8 cellular contexts compared by ENCODE assay signal in genomic region chr12:26523708-26524150, GRCh38.
DNase-seq lines count a peak whose midpoint lies in the region; ATAC-seq, FAIRE-seq and TF ChIP-seq lines count a peak whose summit lies in the region.

No MANE protein-coding gene starts in this region.

- peaks cover 3 to 18% (median 17%) of the 10 kb centered on the region in 4 donors for H3K4me1 Mint-ChIP-seq in naive thymus-derived CD8-positive, alpha-beta T cell
- H3K4me1 Mint-ChIP-seq in activated naive CD8-positive, alpha-beta T cell treated with anti-CD3 and anti-CD28 coated beads for 36 hours: peaks cover 9% of the 10 kb centered on the region

- POLR2A ChIA-PET in naive thymus-derived CD8-positive, alpha-beta T cell (lab: Charles Lee): no interaction called here

- in situ Hi-C loops in SK-MEL-5 (cut with HindIII; ENCODE audit: low pct_unique_long_range_greater_than_20kb, low sequenced_read_pairs): no loop called here

- no peak for DNase-seq in GM12891 (ENCODE audit: insufficient read length, low spot score)
- DNase-seq in SK-MEL-5 (ENCODE audit: low read depth, low spot score): peak; percentile 82
- peak; percentile 94 for DNase-seq in globus pallidus (ENCODE audit: low spot score)
- peak; percentile 96 for DNase-seq in posterior vena cava (ENCODE audit: low spot score)
- DNase-seq in NCI-H510A (lab: John Stamatoyannopoulos, UW): no peak
- DNase-seq in naive thymus-derived CD8-positive, alpha-beta T cell: no peak
- DNase-seq in activated naive CD8-positive, alpha-beta T cell treated with anti-CD3 and anti-CD28 coated beads for 36 hours: no peak

- H3K4me3 Mint-ChIP-seq in naive thymus-derived CD8-positive, alpha-beta T cell: no peak overlapping the region
- H3K4me3 Mint-ChIP-seq in activated naive CD8-positive, alpha-beta T cell treated with anti-CD3 and anti-CD28 coated beads for 36 hours: no peak overlapping the region

- TF ChIP-seq POLR2A in GM12891 (IDR thresholded peaks at IDR 0.05; ENCODE audit: low read depth, low read length): no peak

- H3K27me3 Mint-ChIP-seq in naive thymus-derived CD8-positive, alpha-beta T cell: no peaks in the 10 kb centered on the region
- H3K27me3 Mint-ChIP-seq in activated naive CD8-positive, alpha-beta T cell treated with anti-CD3 and anti-CD28 coated beads for 36 hours: no peaks in the 10 kb centered on the region

- H3K36me3 Mint-ChIP-seq in naive thymus-derived CD8-positive, alpha-beta T cell: peaks cover 36 to 56% (median 38%) of the 10 kb centered on the region in 3 donors
- peaks cover 47% of the 10 kb centered on the region for H3K36me3 Mint-ChIP-seq in activated naive CD8-positive, alpha-beta T cell treated with anti-CD3 and anti-CD28 coated beads for 36 hours

- peaks cover 14 to 33% (median 25%) of the 10 kb centered on the region in 9 donors for H3K9me3 Mint-ChIP-seq in naive thymus-derived CD8-positive, alpha-beta T cell
- H3K9me3 Mint-ChIP-seq in activated naive CD8-positive, alpha-beta T cell treated with anti-CD3 and anti-CD28 coated beads for 36 hours: peaks cover 21% of the 10 kb centered on the region

- H3K27ac Mint-ChIP-seq in naive thymus-derived CD8-positive, alpha-beta T cell: no peak overlapping the region
- no peak overlapping the region for H3K27ac Mint-ChIP-seq in activated naive CD8-positive, alpha-beta T cell treated with anti-CD3 and anti-CD28 coated beads for 36 hours

- FAIRE-seq in GM12891 (lab: Jason Lieb, UNC): peak; percentile 35

- intact Hi-C loops in posterior vena cava (cut with DNase I): no loop called here

- ATAC-seq in HG02840 (IDR thresholded peaks at IDR 0.05; ENCODE audit: low FRiP score, unreplicated experiment): no peak
- ATAC-seq in naive thymus-derived CD8-positive, alpha-beta T cell: no peak

TF ChIP-seq in GM12891, 5 proteins besides CTCF, POLR2A, EP300 and RAD21:
- TF ChIP-seq POU2F2 (IDR thresholded peaks at IDR 0.05; ENCODE audit: low read depth, low read length): no peak
- no peak for TF ChIP-seq POLR2AphosphoS5 (IDR thresholded peaks at IDR 0.05; ENCODE audit: low read depth, low read length)
- TF ChIP-seq PAX5 (IDR thresholded peaks at IDR 0.05; ENCODE audit: insufficient read depth, low read length, severe bottlenecking): no peak
- TF ChIP-seq SPI1 (IDR thresholded peaks at IDR 0.05; ENCODE audit: low read depth, low read length): no peak
- TF ChIP-seq TAF1 (IDR thresholded peaks at IDR 0.05; ENCODE audit: low read depth, low read length): no peak
TF ChIP-seq in GM12891: peak in this region for 0.

Comparison
In these comparisons a context has a peak if more than half of its experiments do, and no peak if none do; other contexts are left out.
1. DNase-seq: peak in SK-MEL-5 (single experiment), globus pallidus (single experiment) and posterior vena cava (single experiment); none in GM12891 (single experiment), NCI-H510A (single experiment), naive thymus-derived CD8-positive, alpha-beta T cell (0 of 10) and activated naive CD8-positive, alpha-beta T cell treated with anti-CD3 and anti-CD28 coated beads for 36 hours (single experiment).